16 cellular contexts compared by ENCODE assay signal in the genomic region with DNA sequence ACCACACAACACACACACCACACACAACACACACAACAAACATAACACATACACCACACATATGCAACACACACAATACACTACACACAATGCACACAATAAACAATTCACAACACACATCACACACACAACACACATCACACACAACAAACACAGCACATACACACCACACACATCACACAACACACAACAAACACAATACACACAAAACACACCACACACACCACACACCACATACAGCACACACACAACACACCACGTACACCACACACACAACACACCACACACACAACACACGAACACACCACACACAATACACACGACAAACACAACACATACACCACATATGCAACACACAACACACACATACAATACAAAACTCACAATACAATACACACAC.
"Had no signal": no experiment of that assay in that cellular context is flagged by ENCODE, and none has a peak within 500 bp of the region (broad histone marks: within the 10 kb centered on the region; RNA-seq: fewer than 3 reads in every experiment).

No MANE protein-coding gene starts in this region.

- DNase-seq: activated CD4-positive, alpha-beta T cell treated with anti-CD3 and anti-CD28 coated beads, Interleukin-2, amount 50 U/mL, for 1 hour; activated CD4-positive, CD25-positive, alpha-beta regulatory T cell; activated T-cell treated with anti-CD3 and anti-CD28 coated beads for 4 hours; dorsolateral prefrontal cortex; endodermal cell; hypothalamus; left ventricle myocardium inferior; natural killer cell; psoas muscle; SHP77 treated with DMSO at 0.1 percent for 48 hours; stimulated activated naive CD8-positive, alpha-beta T cell treated with anti-CD3 and anti-CD28 coated beads, Interleukin-15, amount 100 ng/mL, for 72 hours; T-helper 2 cell; upper lobe of right lung had no signal

- H3K36me3 ChIP-seq: left ventricle myocardium inferior, upper lobe of right lung had no signal

- H3K36me3 Mint-ChIP-seq: activated naive CD8-positive, alpha-beta T cell; natural killer cell had no signal

- ATAC-seq: natural killer cell; psoas muscle; sciatic nerve; stimulated activated naive CD8-positive, alpha-beta T cell treated with anti-CD3 and anti-CD28 coated beads, Interleukin-15, amount 100 ng/mL, for 72 hours; upper lobe of right lung had no signal

- H3K27ac Mint-ChIP-seq: activated naive CD8-positive, alpha-beta T cell; activated T-helper 2 cell treated with anti-CD3 and anti-CD28 coated beads, Interferon-gamma antibody, Interleukin-2, Interleukin-4, amounts not matched to agents 10 μg/mL and 5 μg/mL and 100 μg/mL, durations not matched to agents 14 hours and 24 hours and 36 hours; endodermal cell; stimulated activated naive CD8-positive, alpha-beta T cell treated with anti-CD3 and anti-CD28 coated beads, Interleukin-15, amount 100 ng/mL, for 72 hours had no signal

- H3K4me1 ChIP-seq: left ventricle myocardium inferior, psoas muscle, upper lobe of right lung had no signal

- H3K4me3 Mint-ChIP-seq: activated naive CD8-positive, alpha-beta T cell; endodermal cell; natural killer cell; stimulated activated naive CD8-positive, alpha-beta T cell treated with anti-CD3 and anti-CD28 coated beads, Interleukin-15, amount 100 ng/mL, for 72 hours had no signal

- H3K4me3 ChIP-seq: dorsolateral prefrontal cortex, left ventricle myocardium inferior, psoas muscle, upper lobe of right lung had no signal

- H3K27me3 Mint-ChIP-seq: stimulated activated naive CD8-positive, alpha-beta T cell treated with anti-CD3 and anti-CD28 coated beads, Interleukin-15, amount 100 ng/mL, for 72 hours had no signal

- H3K4me1 Mint-ChIP-seq: natural killer cell; stimulated activated naive CD8-positive, alpha-beta T cell treated with anti-CD3 and anti-CD28 coated beads, Interleukin-15, amount 100 ng/mL, for 72 hours had no signal

- H3K27ac ChIP-seq: dorsolateral prefrontal cortex, left ventricle myocardium inferior, psoas muscle, upper lobe of right lung had no signal
